8 cellular contexts compared by ENCODE assay signal in genomic region chr2:46297546-46298271, GRCh38. TPM values are rescaled to one million over a fixed set of nuclear protein-coding genes. Genes with fewer than 3 reads are reported as not detected.
DNase-seq lines count a peak whose midpoint lies in the region; ATAC-seq and TF ChIP-seq lines count a peak whose summit lies in the region.

No MANE protein-coding gene starts in this region.

- H3K36me3 ChIP-seq in SJSA1 (peaks cover 2% of the 10 kb centered on the region; the same call in 1 of the 2 replicates), right atrium auricular region (no peaks in the 10 kb centered on the region), sigmoid colon (no peaks in the 10 kb centered on the region)

- peaks cover 7 to 8% of the 10 kb centered on the region in 2 donors for H3K36me3 Mint-ChIP-seq in activated naive CD4-positive, alpha-beta T cell treated with anti-CD3 and anti-CD28 coated beads, Interleukin-2, amount 50 U/mL, for 72 hours

- peak; percentile 30 for ATAC-seq in HG03135 (IDR thresholded peaks at IDR 0.05; ENCODE audit: unreplicated experiment)
- peak; percentile 39 to 54 for ATAC-seq in activated naive CD4-positive, alpha-beta T cell treated with anti-CD3 and anti-CD28 coated beads, Interleukin-2, amount 50 U/mL, for 72 hours

- 0 out of 2 replicates have a peak, but pooled peaks cover 6% of the 10 kb centered on the region for H3K9me3 ChIP-seq in SJSA1 (replicated peaks)
- H3K9me3 ChIP-seq in right atrium auricular region: no peaks in the 10 kb centered on the region
- H3K9me3 ChIP-seq in sigmoid colon: no peaks in the 10 kb centered on the region

- peak overlapping the region in 1 of 2 donors; percentile 82 for H3K27ac Mint-ChIP-seq in activated naive CD4-positive, alpha-beta T cell treated with anti-CD3 and anti-CD28 coated beads, Interleukin-2, amount 50 U/mL, for 72 hours

- 0 to 1% methylated on average over 65 of the region's 65 CpGs for WGBS in sigmoid colon, 2 donors

- intact Hi-C loops in sigmoid colon (cut with DNase I): loop anchor here (1.0 to 10.0 kb wide), 6 partner anchors 38 to 285 kb away; no protein-coding TSS in a partner anchor

- TF ChIP-seq EP300 in sigmoid colon (IDR thresholded peaks at IDR 0.05): no peak

- TF ChIP-seq CTCF in right atrium auricular region (IDR thresholded peaks at IDR 0.05): no peak
- TF ChIP-seq CTCF in sigmoid colon (IDR thresholded peaks at IDR 0.05): peak in 1 of 4 experiments; percentile 12

- H3K27me3 ChIP-seq in SJSA1 (replicated peaks) (no peaks in the 10 kb centered on the region), right atrium auricular region (no peaks in the 10 kb centered on the region), sigmoid colon (no peaks in the 10 kb centered on the region)

- TF ChIP-seq POLR2A in sigmoid colon (IDR thresholded peaks at IDR 0.05): peak in 1 of 2 donors; percentile 58

- no peaks in the 10 kb centered on the region for H3K9me3 Mint-ChIP-seq in activated naive CD4-positive, alpha-beta T cell treated with anti-CD3 and anti-CD28 coated beads, Interleukin-2, amount 50 U/mL, for 72 hours

- H3K4me3 ChIP-seq in SJSA1 (peak overlapping the region; percentile 72), right atrium auricular region (peak overlapping the region; percentile 90 to 91), sigmoid colon (peak overlapping the region; percentile 62 to 81 (median 72))

- DNase-seq in SIG-M5 treated with dmso at 0.1 percent for 504 hours (lab: John Stamatoyannopoulos, UW; ENCODE audit: unreplicated experiment) (peak; percentile 44), SIG-M5 (lab: John Stamatoyannopoulos, UW) (no peak), SJSA1 (ENCODE audit: low read depth in 1 of 2, low spot score in 2 of 2) (peak in 1 of 2 experiments; percentile 55), right atrium auricular region (ENCODE audit: low spot score) (no peak), sigmoid colon (peak; percentile 75), NCI-H1694 treated with DMSO at 0.1 percent for 48 hours (lab: John Stamatoyannopoulos, UW) (no peak)
- DNase-seq in activated naive CD4-positive, alpha-beta T cell treated with anti-CD3 and anti-CD28 coated beads, Interleukin-2, amount 50 U/mL, for 72 hours (ENCODE audit: low spot score in 2 of 2): peak; percentile 57 to 59

- H3K4me1 ChIP-seq in SJSA1 (replicated peaks) (peaks cover 25% of the 10 kb centered on the region), right atrium auricular region (peaks cover 0 to 30% of the 10 kb centered on the region in 2 donors), sigmoid colon (peaks cover 0 to 31% (median 16%) of the 10 kb centered on the region in 4 donors)

- H3K27ac ChIP-seq in SJSA1: no peak overlapping the region
- peak overlapping the region; percentile 94 to 98 for H3K27ac ChIP-seq in right atrium auricular region
- H3K27ac ChIP-seq in sigmoid colon: peak overlapping the region; percentile 88 to 93 (median 90)

RNA-seq across cellular contexts. Expression of gene EPAS1, which starts 0.5 kb away (rescaled TPM):
- 12.9 and 13.1 TPM in 2 replicates for total RNA-seq in SJSA1 (2014; rRNA removed; shearing (Covaris generic))
- total RNA-seq in activated naive CD4-positive, alpha-beta T cell treated with anti-CD3 and anti-CD28 coated beads, Interleukin-2, amount 50 U/mL, for 72 hours: 1 to 10 TPM; 1.8 to 6.5 TPM
- total RNA-seq in right atrium auricular region (100 to 1,000 TPM; 257 to 311 TPM), sigmoid colon (10 to 100 TPM; 56.8 to 97.8 (median 61.1) TPM)
- polyA plus RNA-seq in sigmoid colon: 10 to 100 TPM; 57.8 to 82.8 (median 64.3) TPM

Comparison
In these comparisons a context has a peak if more than half of its experiments do, and no peak if none do; other contexts are left out.
1. DNase-seq: peak in SIG-M5 treated with dmso at 0.1 percent for 504 hours (single experiment), activated naive CD4-positive, alpha-beta T cell treated with anti-CD3 and anti-CD28 coated beads, Interleukin-2, amount 50 U/mL, for 72 hours (2 of 2) and sigmoid colon (single experiment); none in SIG-M5 (single experiment), right atrium auricular region (single experiment) and NCI-H1694 treated with DMSO at 0.1 percent for 48 hours (single experiment).
2. Peak in every context shown above with its lines, with median percentiles within 50 percentile points of each other: H3K4me3 ChIP-seq.